Comparison of ENCODE assay signal across 9 cellular contexts in genomic region chr14:63650336-63650952, GRCh38. TPM values are rescaled to one million over a fixed set of nuclear protein-coding genes. Genes with fewer than 3 reads are reported as not detected.
DNase-seq lines count a peak whose midpoint lies in the region; ATAC-seq and TF ChIP-seq lines count a peak whose summit lies in the region.
"Had no signal": no experiment of that assay in that cellular context is flagged by ENCODE, and none has a peak within 500 bp of the region (broad histone marks: within the 10 kb centered on the region; RNA-seq: fewer than 3 reads in every experiment).

No MANE protein-coding gene starts in this region.

- peaks cover 49% of the 10 kb centered on the region for H3K4me1 Mint-ChIP-seq in activated CD4-positive, alpha-beta T cell treated with anti-CD3 and anti-CD28 coated beads for 36 hours

- H3K4me2 ChIP-seq in OCI-LY7 (ENCODE audit: low read length): no peak overlapping the region

- H3K36me3 ChIP-seq in effector memory CD4-positive, alpha-beta T cell (ENCODE audit: control insufficient read depth, insufficient read depth, low read length): no peaks in the 10 kb centered on the region
- H3K36me3 ChIP-seq in psoas muscle (ENCODE audit: insufficient read depth in 1 of 2, low read depth in 1 of 2) (peaks cover 0 to 3% of the 10 kb centered on the region in 2 donors), OCI-LY7 (ENCODE audit: insufficient read depth, low read length) (no peaks in the 10 kb centered on the region)

- no TSS peak for BruUV-seq in OCI-LY7 (replicated peaks; lab: Mats Ljungman, UMichigan)

- DNase-seq in activated CD4-positive, alpha-beta T cell treated with anti-CD3 and anti-CD28 coated beads for 36 hours: peak; percentile 75
- DNase-seq in effector memory CD4-positive, alpha-beta T cell: peak in 2 of 3 donors; percentile 22 to 23
- DNase-seq in stimulated activated CD8-positive, alpha-beta memory T cell treated with anti-CD3 and anti-CD28 coated beads, Interleukin-15, amount 100 ng/mL, for 1 hour (ENCODE audit: low read depth): peak; percentile 12
- no peak for DNase-seq in psoas muscle
- DNase-seq in AML-193 (lab: John Stamatoyannopoulos, UW): no peak
- DNase-seq in OCI-LY7 (ENCODE audit: low spot score): no peak
- DNase-seq: left ventricle myocardium superior had no signal

- H4K20me1 ChIP-seq in OCI-LY7 (ENCODE audit: insufficient read depth, low read length): no peaks in the 10 kb centered on the region

- no peaks in the 10 kb centered on the region for H3K79me2 ChIP-seq in OCI-LY7 (ENCODE audit: insufficient read depth, low read depth, low read length)

- POLR2A ChIA-PET in activated CD4-positive, alpha-beta T cell treated with anti-CD3 and anti-CD28 coated beads for 36 hours (lab: Charles Lee): interaction anchor here (0.6 to 1.6 kb wide), 3 partner anchors 9 to 260 kb away, joined by 3 to 16 read pairs (median 3); partner anchors contain the start of gene WDR89
- POLR2A ChIA-PET in OCI-LY7 (lab: Charles Lee): interaction anchor here (0.7 to 1.1 kb wide), 3 partner anchors 9 to 75 kb away, joined by 3 to 4 read pairs (median 4); partner anchors contain the start of gene WDR89

- TF ChIP-seq CTCF in psoas muscle (IDR thresholded peaks at IDR 0.05): no peak
- TF ChIP-seq CTCF in OCI-LY7 (conservative IDR thresholded peaks at IDR 0.05; ENCODE audit: low read length): no peak

- ATAC-seq in GM21529 (IDR thresholded peaks at IDR 0.05; ENCODE audit: unreplicated experiment): peak; percentile 53
- peak; percentile 91 for ATAC-seq in activated CD4-positive, alpha-beta T cell treated with anti-CD3 and anti-CD28 coated beads for 36 hours
- no peak for ATAC-seq in psoas muscle
- ATAC-seq in HG02970 (IDR thresholded peaks at IDR 0.05; ENCODE audit: low FRiP score, unreplicated experiment): no peak
- ATAC-seq: left ventricle myocardium superior had no signal

- no peaks in the 10 kb centered on the region for H3K27me3 Mint-ChIP-seq in activated CD4-positive, alpha-beta T cell treated with anti-CD3 and anti-CD28 coated beads for 36 hours

- no peak overlapping the region for H3K4me3 ChIP-seq in effector memory CD4-positive, alpha-beta T cell (ENCODE audit: insufficient read depth, low read depth, low read length, poor library complexity, severe bottlenecking)
- H3K4me3 ChIP-seq in psoas muscle (no peak overlapping the region), OCI-LY7 (ENCODE audit: low read depth, low read length, poor library complexity, severe bottlenecking) (no peak overlapping the region)

- peak overlapping the region; percentile 75 for H3K27ac ChIP-seq in effector memory CD4-positive, alpha-beta T cell (ENCODE audit: insufficient read depth, low read length, poor library complexity, severe bottlenecking)
- H3K27ac ChIP-seq in psoas muscle (no peak overlapping the region), OCI-LY7 (ENCODE audit: low read depth, low read length, poor library complexity, severe bottlenecking) (no peak overlapping the region)

- intact Hi-C loops in activated CD4-positive, alpha-beta T cell treated with anti-CD3 and anti-CD28 coated beads for 36 hours (cut with DNase I, micrococcal nuclease): no loop called here
- intact Hi-C loops in psoas muscle (cut with DNase I) (no loop called here), OCI-LY7 (cut with micrococcal nuclease; ENCODE audit: unreplicated experiment) (no loop called here)

- CTCF ChIA-PET in activated CD4-positive, alpha-beta T cell treated with anti-CD3 and anti-CD28 coated beads for 36 hours (lab: Charles Lee): interaction anchor here (0.8 to 3.5 kb wide), 5 partner anchors 10 to 262 kb away, joined by 3 to 26 read pairs (median 4); partner anchors contain the start of gene WDR89
- CTCF ChIA-PET in OCI-LY7 (lab: Charles Lee; ENCODE audit: unreplicated experiment): no interaction called here

- H3K9me2 ChIP-seq in OCI-LY7 (ENCODE audit: insufficient read depth, low read length): no peaks in the 10 kb centered on the region

- H3K27ac Mint-ChIP-seq in activated CD4-positive, alpha-beta T cell treated with anti-CD3 and anti-CD28 coated beads for 36 hours: peak overlapping the region; percentile 99

- H3K27me3 ChIP-seq in effector memory CD4-positive, alpha-beta T cell (replicated peaks; ENCODE audit: control insufficient read depth, insufficient read depth, low read length, poor library complexity, severe bottlenecking): no peaks in the 10 kb centered on the region
- H3K27me3 ChIP-seq in psoas muscle (ENCODE audit: insufficient read depth in 3 of 3, low read length in 2 of 3): no peaks in the 10 kb centered on the region

- no peak overlapping the region for H2AFZ ChIP-seq in OCI-LY7 (ENCODE audit: low read length)

- H3K9me3 Mint-ChIP-seq in activated CD4-positive, alpha-beta T cell treated with anti-CD3 and anti-CD28 coated beads for 36 hours (ENCODE audit: low read depth): no peaks in the 10 kb centered on the region

- H3K4me3 Mint-ChIP-seq in activated CD4-positive, alpha-beta T cell treated with anti-CD3 and anti-CD28 coated beads for 36 hours: peak overlapping the region; percentile 46

- WGBS in psoas muscle, 3 donors: 83 to 92% (median 89%) methylated on average over 3 of the region's 3 CpGs

- H3K9me3 ChIP-seq in effector memory CD4-positive, alpha-beta T cell (ENCODE audit: control insufficient read depth, low read length): no peaks in the 10 kb centered on the region
- H3K9me3 ChIP-seq in psoas muscle: no peaks in the 10 kb centered on the region
- no peaks in the 10 kb centered on the region for H3K9me3 ChIP-seq in OCI-LY7 (ENCODE audit: low read length)

- H3K36me3 Mint-ChIP-seq in activated CD4-positive, alpha-beta T cell treated with anti-CD3 and anti-CD28 coated beads for 36 hours (ENCODE audit: low read depth): peaks cover 20% of the 10 kb centered on the region

- H3K4me1 ChIP-seq in effector memory CD4-positive, alpha-beta T cell (ENCODE audit: control insufficient read depth, insufficient read depth, low read length, poor library complexity, severe bottlenecking): peaks cover 15% of the 10 kb centered on the region
- H3K4me1 ChIP-seq in psoas muscle: no peaks in the 10 kb centered on the region
- no peaks in the 10 kb centered on the region for H3K4me1 ChIP-seq in OCI-LY7 (ENCODE audit: insufficient read depth, low read length, poor library complexity, severe bottlenecking)

RNA-seq across cellular contexts. Expression of gene WDR89, which starts 8.8 kb away (rescaled TPM):
- 10 to 100 TPM; 13.9 to 27.2 TPM for total RNA-seq in activated CD4-positive, alpha-beta T cell treated with anti-CD3 and anti-CD28 coated beads for 36 hours
- total RNA-seq in psoas muscle (10 to 100 TPM in 2 of 4 donors, 1 to 10 TPM in 2; 8.6 to 11.4 (median 10.0) TPM), OCI-LY7 (2022) (23.5 and 27.9 TPM in 2 replicates)
- 10 to 100 TPM in 1 of 3 donors, 1 to 10 TPM in 2; 5.9 to 12.3 (median 9.7) TPM for polyA plus RNA-seq in psoas muscle
- total RNA-seq in OCI-LY7 (2014; rRNA removed; shearing (Covaris generic)): 14.7 and 15.5 TPM in 2 replicates

Comparison
In these comparisons a context has a peak if more than half of its experiments do, and no peak if none do; other contexts are left out.
1. ATAC-seq: peak in GM21529 (single experiment) and activated CD4-positive, alpha-beta T cell treated with anti-CD3 and anti-CD28 coated beads for 36 hours (single experiment); none in psoas muscle (0 of 4) and HG02970 (single experiment).
2. DNase-seq: peak in activated CD4-positive, alpha-beta T cell treated with anti-CD3 and anti-CD28 coated beads for 36 hours (single experiment), effector memory CD4-positive, alpha-beta T cell (2 of 3) and stimulated activated CD8-positive, alpha-beta memory T cell treated with anti-CD3 and anti-CD28 coated beads, Interleukin-15, amount 100 ng/mL, for 1 hour (single experiment); none in psoas muscle (0 of 2), AML-193 (0 of 2) and OCI-LY7 (single experiment).